13 cellular contexts compared by ENCODE assay signal in the genomic region with DNA sequence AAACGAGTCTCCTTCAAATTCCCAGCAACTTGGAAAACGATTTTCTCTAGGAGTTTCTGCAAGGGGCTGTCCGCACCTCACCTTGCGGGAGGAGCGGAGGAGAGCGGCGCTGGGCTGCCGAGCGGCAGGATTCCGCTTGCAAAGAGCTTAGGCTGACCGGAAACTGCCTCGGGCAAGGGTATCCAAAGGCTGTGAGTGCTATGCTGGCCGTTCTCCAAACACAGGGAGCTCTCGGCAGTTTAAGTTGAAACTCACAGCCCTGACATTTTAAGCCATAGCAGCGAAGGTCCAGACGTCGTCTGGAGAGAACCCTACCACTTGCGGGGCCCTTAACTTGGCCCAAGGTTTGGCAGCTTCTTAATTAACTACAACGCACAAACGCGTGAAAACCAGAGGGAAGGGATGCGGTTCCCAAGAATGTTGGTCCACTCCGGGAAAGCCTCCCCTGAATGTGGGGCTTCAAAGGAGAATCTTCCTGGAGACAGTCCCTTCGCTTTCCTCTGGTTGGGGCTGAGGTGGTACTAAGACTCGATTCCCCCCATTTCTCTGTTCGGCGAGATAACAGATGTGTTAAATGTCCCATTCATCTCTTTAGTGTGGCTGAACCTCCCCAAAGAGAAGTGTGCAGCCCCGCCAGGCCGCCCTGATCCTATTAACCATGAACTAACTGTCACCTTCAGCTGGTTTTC. TPM values are rescaled to one million over a fixed set of nuclear protein-coding genes. Genes with fewer than 3 reads are reported as not detected.
A peak's percentile ranks its signal among the peaks of the same experiment; 100 is the strongest.
DNase-seq lines count a peak whose midpoint lies in the region; ATAC-seq and TF ChIP-seq lines count a peak whose summit lies in the region.
"Had no signal": no experiment of that assay in that cellular context is flagged by ENCODE, and none has a peak within 500 bp of the region (broad histone marks: within the 10 kb centered on the region; RNA-seq: fewer than 3 reads in every experiment).

No MANE protein-coding gene starts in this region.

- no peak for TF ChIP-seq EP300 in suprapubic skin (IDR thresholded peaks at IDR 0.05)

- H3K4ac ChIP-seq in mesendoderm (ENCODE audit: low read depth, low read length), result no peak overlapping the region

- H2BK15ac ChIP-seq in mesendoderm (replicated peaks; ENCODE audit: low read depth), result no peak overlapping the region

- H3K36me3 ChIP-seq in HUES48 (ENCODE audit: control insufficient read depth, insufficient read depth, low read length) (no peaks in the 10 kb centered on the region), WERI-Rb-1 (no peaks in the 10 kb centered on the region), mesendoderm (ENCODE audit: control insufficient read depth, insufficient read depth, low read length) (no peaks in the 10 kb centered on the region), suprapubic skin (no peaks in the 10 kb centered on the region)

- no peak overlapping the region for H3K4me3 Mint-ChIP-seq in effector memory CD8-positive, alpha-beta T cell
- H3K4me3 Mint-ChIP-seq: mesothelial cell of epicardium had no signal

- TF ChIP-seq CTCF in WERI-Rb-1 (IDR thresholded peaks at IDR 0.05; ENCODE audit: low read depth, low read length), result no peak
- no peak for TF ChIP-seq CTCF in suprapubic skin (IDR thresholded peaks at IDR 0.05)

- H3K4me2 ChIP-seq in mesendoderm (ENCODE audit: low read length), result peak overlapping the region; percentile 7

- H3K4me1 Mint-ChIP-seq in effector memory CD8-positive, alpha-beta T cell (ENCODE audit: low read depth in 2 of 2), result peaks cover 23 to 24% of the 10 kb centered on the region in 2 donors

- H3K9me3 ChIP-seq in HUES48 (ENCODE audit: control insufficient read depth, insufficient read depth, low read length), result no peaks in the 10 kb centered on the region
- H3K9me3 ChIP-seq in WERI-Rb-1 (ENCODE audit: severe bottlenecking), result no peaks in the 10 kb centered on the region
- H3K9me3 ChIP-seq in suprapubic skin, result no peaks in the 10 kb centered on the region

- TF ChIP-seq POLR2A in suprapubic skin (IDR thresholded peaks at IDR 0.05), result no peak

- no peak overlapping the region for H4K5ac ChIP-seq in mesendoderm (ENCODE audit: low read length)

- no peak for ATAC-seq in effector memory CD8-positive, alpha-beta T cell (replicated peaks)

- no peak overlapping the region for H3K23ac ChIP-seq in mesendoderm (ENCODE audit: low read length)

- no peak overlapping the region for H3K18ac ChIP-seq in mesendoderm (ENCODE audit: low read length)

- H3K4me1 ChIP-seq in HUES48 (ENCODE audit: control insufficient read depth, insufficient read depth, low read length), result peaks cover 60% of the 10 kb centered on the region
- H3K4me1 ChIP-seq in mesendoderm (ENCODE audit: control insufficient read depth, low read depth, low read length), result peaks cover 6% of the 10 kb centered on the region
- peaks cover 37% of the 10 kb centered on the region for H3K4me1 ChIP-seq in suprapubic skin

- no CpG with 5 or more reads among the region's 29 CpGs for WGBS in mesendoderm (ENCODE audit: extremely low coverage, insufficient coverage, low lambda C conversion rate)
- WGBS in suprapubic skin, result 10% methylated on average over 23 of the region's 29 CpGs

- H2BK5ac ChIP-seq in mesendoderm (ENCODE audit: low read length), result no peak overlapping the region

- H3K4me3 ChIP-seq in HUES48 (ENCODE audit: low read depth, low read length), result peak overlapping the region; percentile 28; the same call in 1 of the 2 replicates
- peak overlapping the region; percentile 48 for H3K4me3 ChIP-seq in WERI-Rb-1 (ENCODE audit: low read depth, low read length)
- no peak overlapping the region for H3K4me3 ChIP-seq in mesendoderm (ENCODE audit: low read length)
- no peak overlapping the region for H3K4me3 ChIP-seq in suprapubic skin

- no peak overlapping the region for H3K9ac ChIP-seq in HUES48 (ENCODE audit: low read depth, low read length)
- H3K9ac ChIP-seq in mesendoderm (ENCODE audit: low read length), result no peak overlapping the region

- peaks cover 25% of the 10 kb centered on the region for H3K36me3 Mint-ChIP-seq in effector memory CD8-positive, alpha-beta T cell (ENCODE audit: insufficient read depth)
- H3K36me3 Mint-ChIP-seq: CD4-positive, CD25-positive, alpha-beta regulatory T cell; mesothelial cell of epicardium had no signal

- H4K8ac ChIP-seq in mesendoderm (ENCODE audit: low read depth, low read length), result no peak overlapping the region

- no peak overlapping the region for H3K27ac Mint-ChIP-seq in effector memory CD8-positive, alpha-beta T cell
- H3K27ac Mint-ChIP-seq: mesothelial cell of epicardium had no signal

- no peaks in the 10 kb centered on the region for H3K79me2 ChIP-seq in mesendoderm (ENCODE audit: control insufficient read depth, insufficient read depth, low read length)

- peaks cover 4 to 10% of the 10 kb centered on the region in 2 donors for H3K9me3 Mint-ChIP-seq in effector memory CD8-positive, alpha-beta T cell
- H3K9me3 Mint-ChIP-seq: mesothelial cell of epicardium had no signal

- no peak overlapping the region for H3K56ac ChIP-seq in mesendoderm (ENCODE audit: low read length)

- H3K27me3 ChIP-seq in HUES48 (ENCODE audit: control insufficient read depth, insufficient read depth, low read length), result peaks cover 100% of the 10 kb centered on the region
- peaks cover 71% of the 10 kb centered on the region for H3K27me3 ChIP-seq in WERI-Rb-1 (ENCODE audit: insufficient read depth, low read depth, severe bottlenecking)
- H3K27me3 ChIP-seq in mesendoderm (ENCODE audit: insufficient read depth, low read length, poor library complexity), result peaks cover 72% of the 10 kb centered on the region
- H3K27me3 ChIP-seq in suprapubic skin, result peaks cover 100% of the 10 kb centered on the region

- no peak overlapping the region for H2AK5ac ChIP-seq in mesendoderm (ENCODE audit: low read length)

- peaks cover 81 to 93% of the 10 kb centered on the region in 2 donors for H3K27me3 Mint-ChIP-seq in effector memory CD8-positive, alpha-beta T cell

- H3K27ac ChIP-seq in HUES48 (ENCODE audit: low read depth, low read length) (peak overlapping the region; percentile 11), WERI-Rb-1 (no peak overlapping the region), mesendoderm (ENCODE audit: low read depth, low read length) (no peak overlapping the region), suprapubic skin (no peak overlapping the region)

- no peaks in the 10 kb centered on the region for H3K79me1 ChIP-seq in mesendoderm (ENCODE audit: low read length)

- DNase-seq in Daoy (ENCODE audit: low read depth), result peak; percentile 65
- DNase-seq in WERI-Rb-1, result peak; percentile 42
- peak; percentile 86 for DNase-seq in mesendoderm
- DNase-seq in suprapubic skin (ENCODE audit: low spot score in 2 of 2), result no peak
- no peak for DNase-seq in effector memory CD8-positive, alpha-beta T cell
- DNase-seq in GOT3 (lab: John Stamatoyannopoulos, UW), result no peak
- DNase-seq: head of caudate nucleus; stimulated activated CD4-positive, alpha-beta T cell treated with anti-CD3 and anti-CD28 coated beads, Interleukin-4, amount 100 ng/mL, for 4 hours; T-helper 1 cell had no signal

- H2BK120ac ChIP-seq in mesendoderm (ENCODE audit: low read depth, low read length), result no peak overlapping the region

RNA-seq across cellular contexts. Expression of a gene that starts 1.1 kb away (rescaled TPM):
- not detected in 2 replicates for total RNA-seq in Daoy (2014; rRNA removed; shearing (Covaris generic))
- polyA plus RNA-seq in mesendoderm (2013, experiment 1 of 2), result 0.06 TPM
- polyA plus RNA-seq in mesendoderm (2013, experiment 2 of 2), result 0.03 TPM
- not detected for total RNA-seq in suprapubic skin
- total RNA-seq: CD4-positive, CD25-positive, alpha-beta regulatory T cell; LHCN-M2; mesothelial cell of epicardium had no signal
- polyA plus RNA-seq: CD4-positive, CD25-positive, alpha-beta regulatory T cell had no signal

Comparison
In these comparisons a context has a peak if more than half of its experiments do, and no peak if none do; other contexts are left out.
1. DNase-seq: peak in Daoy (single experiment), WERI-Rb-1 (single experiment) and mesendoderm (single experiment); none in suprapubic skin (0 of 2), effector memory CD8-positive, alpha-beta T cell (0 of 3) and GOT3 (single experiment).
2. H3K4me3 ChIP-seq: peak in HUES48 (single experiment) and WERI-Rb-1 (single experiment); none in mesendoderm (single experiment) and suprapubic skin (single experiment).